Comparison of ENCODE assay signal across 8 cellular contexts in the genomic region with DNA sequence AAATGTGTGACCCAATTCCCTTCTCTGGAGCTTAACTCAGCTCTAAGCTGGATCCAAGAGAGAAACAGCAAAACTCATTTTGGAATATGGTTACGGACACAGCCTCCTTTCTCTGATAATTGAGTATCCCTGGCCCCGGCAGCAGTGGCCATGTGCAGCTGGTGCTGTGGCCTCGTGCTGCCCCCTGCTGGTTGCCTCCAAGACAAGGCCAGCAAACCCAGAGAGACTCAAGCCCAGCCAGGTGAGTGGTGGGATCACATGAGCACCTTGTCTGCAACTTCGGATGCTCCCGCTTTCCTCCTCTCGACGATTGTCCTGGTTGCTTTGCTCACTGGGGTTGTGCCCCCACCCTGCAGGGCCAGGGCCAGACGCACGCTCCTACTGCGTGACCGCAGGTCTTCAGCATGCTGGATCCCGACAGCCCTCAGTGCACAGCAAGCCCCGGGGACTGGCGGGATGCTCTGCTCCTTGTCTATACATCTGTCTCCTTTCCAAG. TPM values are rescaled to one million over a fixed set of nuclear protein-coding genes. Genes with fewer than 3 reads are reported as not detected.
DNase-seq lines count a peak whose midpoint lies in the region; ATAC-seq and TF ChIP-seq lines count a peak whose summit lies in the region.

No MANE protein-coding gene starts in this region.

- DNase-seq in Daoy (ENCODE audit: low read depth) (peak; percentile 81), KG1 (lab: John Stamatoyannopoulos, UW) (peak; percentile 37), T follicular helper cell (ENCODE audit: low read depth) (peak; percentile 58), adrenal gland (peak; percentile 71 to 93 (median 87)), right atrium auricular region (ENCODE audit: low spot score) (peak; percentile 80), retina (peak; percentile 84)

- peaks cover 4% of the 10 kb centered on the region for H3K27me3 ChIP-seq in adrenal gland
- H3K27me3 ChIP-seq in right atrium auricular region, result no peaks in the 10 kb centered on the region

- H3K9me3 ChIP-seq in adrenal gland (replicated peaks in 1 of 3), result no peaks in the 10 kb centered on the region
- no peaks in the 10 kb centered on the region for H3K9me3 ChIP-seq in right atrium auricular region

- ATAC-seq in GM21528 (IDR thresholded peaks at IDR 0.05; ENCODE audit: low FRiP score, unreplicated experiment) (peak; percentile 81), GM18520 (IDR thresholded peaks at IDR 0.05; ENCODE audit: unreplicated experiment) (no peak)

- intact Hi-C loops in adrenal gland (cut with DNase I), result no loop called here

- H3K4me3 ChIP-seq in adrenal gland, result no peak overlapping the region
- H3K4me3 ChIP-seq in right atrium auricular region, result no peak overlapping the region

- TF ChIP-seq CTCF in adrenal gland (IDR thresholded peaks at IDR 0.05) (peak; percentile 88 to 97 (median 94)), right atrium auricular region (IDR thresholded peaks at IDR 0.05) (peak; percentile 90 to 95)

- 0 to 16% (median 8%) methylated on average over 1 to 14 of the region's 14 CpGs for WGBS in adrenal gland, 4 donors

- H3K27ac ChIP-seq in adrenal gland (no peak overlapping the region), right atrium auricular region (no peak overlapping the region)

- H3K36me3 ChIP-seq in adrenal gland (replicated peaks in 1 of 2) (no peaks in the 10 kb centered on the region), right atrium auricular region (no peaks in the 10 kb centered on the region)

- H3K4me1 ChIP-seq in adrenal gland (replicated peaks in 1 of 2) (no peaks in the 10 kb centered on the region), right atrium auricular region (peaks cover 0 to 7% of the 10 kb centered on the region in 2 donors)

- TF ChIP-seq POLR2A in adrenal gland (IDR thresholded peaks at IDR 0.05), result no peak

RNA-seq across cellular contexts. Expression of a gene that starts 19.4 kb away (rescaled TPM):
- not detected in 2 replicates for total RNA-seq in Daoy (2014; rRNA removed; shearing (Covaris generic))
- total RNA-seq in adrenal gland, result 1 to 10 TPM in 1 of 8 donors, under 1 TPM in 4, not detected in 3; 0.69 to 1.0 (median 0.77) TPM
- polyA plus RNA-seq in adrenal gland, result under 1 TPM; 0.24 to 0.57 (median 0.34) TPM
- total RNA-seq in right atrium auricular region, result 1 to 10 TPM in 1 of 2 donors, under 1 TPM in 1; 0.74 to 2.1 TPM

Comparison
In these comparisons a context has a peak if more than half of its experiments do, and no peak if none do; other contexts are left out.
1. DNase-seq: peak in every context shown above with its lines; median percentile 87 in adrenal gland; 84 in retina; 81 in Daoy; 80 in right atrium auricular region; 58 in T follicular helper cell; 37 in KG1.